In genomic region chr12:128823216-128823915, GRCh38 we compare ENCODE assay signal across 8 cellular contexts. TPM values are rescaled to one million over a fixed set of nuclear protein-coding genes. Genes with fewer than 3 reads are reported as not detected.
A peak's percentile ranks its signal among the peaks of the same experiment; 100 is the strongest.
DNase-seq lines count a peak whose midpoint lies in the region; ATAC-seq and TF ChIP-seq lines count a peak whose summit lies in the region.

No MANE protein-coding gene starts in this region.

- no peak for TF ChIP-seq EP300 in esophagus muscularis mucosa (IDR thresholded peaks at IDR 0.05)

- peak overlapping the region; percentile 87 to 99 (median 96) for H3K4me3 ChIP-seq in esophagus muscularis mucosa
- peak overlapping the region; percentile 92 for H3K4me3 ChIP-seq in neuron (ENCODE audit: low read length)

- DNase-seq in esophagus muscularis mucosa (ENCODE audit: extremely low spot score) (no peak), GM10266 (ENCODE audit: extremely low spot score) (no peak), dermis blood vessel endothelial cell (no peak)

- H3K36me3 ChIP-seq in ES-I3 (ENCODE audit: insufficient read depth, low read length) (no peaks in the 10 kb centered on the region), esophagus muscularis mucosa (peaks cover 0 to 7% (median 0%) of the 10 kb centered on the region in 4 donors), neuron (ENCODE audit: insufficient read depth, low read length) (peaks cover 17% of the 10 kb centered on the region)

- intact Hi-C loops in esophagus muscularis mucosa (cut with DNase I): no loop called here

- H3K4me1 ChIP-seq in ES-I3 (ENCODE audit: insufficient read depth, low read length): peaks cover 13% of the 10 kb centered on the region
- H3K4me1 ChIP-seq in esophagus muscularis mucosa: peaks cover 43 to 56% (median 55%) of the 10 kb centered on the region in 4 donors
- peaks cover 13% of the 10 kb centered on the region for H3K4me1 ChIP-seq in neuron (ENCODE audit: insufficient read depth, low read length)

- H3K27me3 ChIP-seq in esophagus muscularis mucosa (no peaks in the 10 kb centered on the region), neuron (ENCODE audit: insufficient read depth, low read length) (no peaks in the 10 kb centered on the region)

- H3K9me3 ChIP-seq in ES-I3 (ENCODE audit: control insufficient read depth, insufficient read depth, low read length) (no peaks in the 10 kb centered on the region), esophagus muscularis mucosa (peaks cover 0 to 5% (median 0%) of the 10 kb centered on the region in 4 donors), neuron (ENCODE audit: low read length) (peaks cover 2% of the 10 kb centered on the region)

- H3K9ac ChIP-seq in ES-I3 (ENCODE audit: low read depth, low read length): peak overlapping the region; percentile 91

- ATAC-seq in GM19467 (IDR thresholded peaks at IDR 0.05; ENCODE audit: unreplicated experiment): peak; percentile 5
- ATAC-seq in HG03520 (IDR thresholded peaks at IDR 0.05; ENCODE audit: unreplicated experiment): peak; percentile 11

- no peak for TF ChIP-seq POLR2A in esophagus muscularis mucosa (IDR thresholded peaks at IDR 0.05; ENCODE audit: low read depth)

- WGBS in esophagus muscularis mucosa: 0% methylated on average over 2 of the region's 88 CpGs

- H3K27ac ChIP-seq in VCaP: peak overlapping the region; percentile 89
- peak overlapping the region; percentile 81 to 91 (median 89) for H3K27ac ChIP-seq in esophagus muscularis mucosa (replicated peaks in 1 of 4)

- H2AFZ ChIP-seq in neuron (ENCODE audit: low read depth, low read length): peak overlapping the region; percentile 78

- TF ChIP-seq CTCF in VCaP (conservative IDR thresholded peaks at IDR 0.05) (no peak), esophagus muscularis mucosa (IDR thresholded peaks at IDR 0.05) (no peak), GM10266 (IDR thresholded peaks at IDR 0.05; ENCODE audit: control insufficient read depth, insufficient read depth, low read depth, missing control alignments) (no peak)

RNA-seq across cellular contexts. Expression of gene SLC15A4, which starts 0.4 kb away (rescaled TPM):
- total RNA-seq in esophagus muscularis mucosa: 10 to 100 TPM; 37.5 to 43.0 (median 39.6) TPM
- 30.2 and 36.9 TPM in 2 replicates for total RNA-seq in dermis blood vessel endothelial cell

RNA-seq across cellular contexts. Expression of gene GLT1D1, which starts 29.9 kb away (rescaled TPM):
- total RNA-seq in esophagus muscularis mucosa (1 to 10 TPM in 1 of 4 donors, under 1 TPM in 3; under 0.01 to 1.5 (median 0.32) TPM), dermis blood vessel endothelial cell (not detected in 2 replicates)
